Comparison of ENCODE assay signal across 17 cellular contexts in genomic region chr17:81317992-81318391, GRCh38.
"Had no signal": no experiment of that assay in that cellular context is flagged by ENCODE, and none has a peak within 500 bp of the region (broad histone marks: within the 10 kb centered on the region; RNA-seq: fewer than 3 reads in every experiment).

No MANE protein-coding gene starts in this region.

- H3K27ac ChIP-seq: esophagus muscularis mucosa, lower lobe of right lung, skin epidermis, tibial nerve, vagina had no signal

- H3K27me3 ChIP-seq: esophagus muscularis mucosa, tibial nerve, vagina had no signal

- ATAC-seq: activated CD8-positive, alpha-beta T cell treated with anti-CD3 and anti-CD28 coated beads for 36 hours; activated T-cell treated with anti-CD3 and anti-CD28 coated beads, Interleukin-2, amount 50 U/mL, for 4 hours; lower lobe of right lung had no signal

- H3K9me3 ChIP-seq: esophagus muscularis mucosa, lower lobe of right lung, tibial nerve, vagina had no signal

- H3K36me3 ChIP-seq: esophagus muscularis mucosa, lower lobe of right lung, tibial nerve, vagina had no signal

- H3K4me1 ChIP-seq: lower lobe of right lung had no signal

- H3K4me3 ChIP-seq: esophagus muscularis mucosa, lower lobe of right lung, skin epidermis, tibial nerve, vagina had no signal

- DNase-seq: activated CD4-positive, alpha-beta T cell treated with anti-CD3 and anti-CD28 coated beads for 48 hours; activated CD8-positive, alpha-beta T cell treated with anti-CD3 and anti-CD28 coated beads for 36 hours; activated effector memory CD4-positive, alpha-beta T cell treated with Interleukin-2 at 50 U/mL for 16 hours; activated T-cell treated with anti-CD3 and anti-CD28 coated beads, Interleukin-2, amount 50 U/mL, for 4 hours; amniotic stem cell; lower lobe of right lung; posterior cingulate gyrus; stimulated activated CD4-positive, alpha-beta T cell treated with anti-CD3 and anti-CD28 coated beads, Interleukin-15, amount 100 ng/mL, for 24 hours; stimulated activated CD4-positive, alpha-beta T cell treated with anti-CD3 and anti-CD28 coated beads, Interleukin-4, amount 100 ng/mL, for 24 hours; stimulated activated CD8-positive, alpha-beta memory T cell treated with anti-CD3 and anti-CD28 coated beads, Interleukin-4, amount 100 ng/mL, for 48 hours; stimulated activated naive CD4-positive, alpha-beta T cell treated with Interleukin-2 at 50 U/mL for 16 hours; substantia nigra had no signal

- FAIRE-seq: colon had no signal
